In genomic region chr17:45247429-45248131, GRCh38 we compare ENCODE assay signal across 1 cellular context.
A peak's percentile ranks its signal among the peaks of the same experiment; 100 is the strongest.
TF ChIP-seq lines count a peak whose summit lies in the region.

No MANE protein-coding gene starts in this region.

TF ChIP-seq in HepG2, 621 proteins besides CTCF, POLR2A, EP300 and RAD21 (continued from another document and continues in another):
- TF ChIP-seq DPF2 (CRISPR knock-in tag; IDR thresholded peaks at IDR 0.05; ENCODE audit: borderline replicate concordance, low read depth), result no peak
- no peak for TF ChIP-seq ATF6 (CRISPR knock-in tag; conservative IDR thresholded peaks at IDR 0.05)
- no peak; the same call in none of the 2 replicates for TF ChIP-seq KMT2B (CRISPR knock-in tag; IDR thresholded peaks at IDR 0.05)
- TF ChIP-seq NR1H2 (CRISPR knock-in tag; IDR thresholded peaks at IDR 0.05; ENCODE audit: borderline replicate concordance, low read depth), result no peak
- 0 out of 2 replicates have a peak, but pooled peaks have one; percentile 8 for TF ChIP-seq ZNF782 (CRISPR knock-in tag; IDR thresholded peaks at IDR 0.05; ENCODE audit: borderline replicate concordance)
- peak; percentile 69; the same call in 1 of the 2 replicates for TF ChIP-seq ZBTB10 (CRISPR knock-in tag; IDR thresholded peaks at IDR 0.05; ENCODE audit: borderline replicate concordance)
- TF ChIP-seq ZNF274 (CRISPR knock-in tag; IDR thresholded peaks at IDR 0.05), result no peak; the same call in 1 of the 2 replicates
- no peak; the same call in 1 of the 2 replicates for TF ChIP-seq NFYC (CRISPR knock-in tag; IDR thresholded peaks at IDR 0.05)
- TF ChIP-seq SRSF4 (IDR thresholded peaks at IDR 0.05; ENCODE audit: low read depth, low read length, poor library complexity, severe bottlenecking), result no peak
- no peak for TF ChIP-seq ZSCAN22 (CRISPR knock-in tag; IDR thresholded peaks at IDR 0.05)
- TF ChIP-seq ATF7-NPFF (CRISPR knock-in tag; IDR thresholded peaks at IDR 0.05; ENCODE audit: low read depth), result 0 out of 2 replicates have a peak, but pooled peaks have one; percentile 45
- TF ChIP-seq NCOR1 (IDR thresholded peaks at IDR 0.05; ENCODE audit: borderline replicate concordance, low read length), result no peak
- peak; percentile 96 for TF ChIP-seq ZHX1 (CRISPR knock-in tag; IDR thresholded peaks at IDR 0.05; ENCODE audit: low read depth)
- no peak for TF ChIP-seq NR0B2 (CRISPR knock-in tag; IDR thresholded peaks at IDR 0.05)
- TF ChIP-seq ATF3 (CRISPR knock-in tag; IDR thresholded peaks at IDR 0.05), result no peak
- no peak for TF ChIP-seq THAP9 (CRISPR knock-in tag; IDR thresholded peaks at IDR 0.05; ENCODE audit: borderline replicate concordance)
- peak; percentile 64 for TF ChIP-seq HNRNPLL (IDR thresholded peaks at IDR 0.05; ENCODE audit: low read depth, low read length, poor library complexity, severe bottlenecking)
- no peak for TF ChIP-seq HNRNPH1 (optimal IDR thresholded peaks at IDR 0.05; ENCODE audit: low read depth, low read length)
- TF ChIP-seq FOXO1 (CRISPR knock-in tag; IDR thresholded peaks at IDR 0.05), result no peak
- TF ChIP-seq MNT (IDR thresholded peaks at IDR 0.05), result no peak
- no peak for TF ChIP-seq PAWR (CRISPR knock-in tag; IDR thresholded peaks at IDR 0.05; ENCODE audit: borderline replicate concordance)
- peak; percentile 55 for TF ChIP-seq IKZF5 (CRISPR knock-in tag; IDR thresholded peaks at IDR 0.05)
- TF ChIP-seq BATF2 (CRISPR knock-in tag; IDR thresholded peaks at IDR 0.05), result no peak
- no peak for TF ChIP-seq MTF2 (CRISPR knock-in tag; IDR thresholded peaks at IDR 0.05; ENCODE audit: borderline replicate concordance)
- TF ChIP-seq STAT6 (CRISPR knock-in tag; IDR thresholded peaks at IDR 0.05; ENCODE audit: borderline replicate concordance), result no peak
- TF ChIP-seq ZSCAN12 (CRISPR knock-in tag; IDR thresholded peaks at IDR 0.05), result no peak
- TF ChIP-seq ZNF441 (CRISPR knock-in tag; IDR thresholded peaks at IDR 0.05; ENCODE audit: borderline replicate concordance), result no peak
- no peak for TF ChIP-seq ZNF557 (CRISPR knock-in tag; IDR thresholded peaks at IDR 0.05)
- TF ChIP-seq TAF15 (IDR thresholded peaks at IDR 0.05; ENCODE audit: low read depth, low read length, poor library complexity, severe bottlenecking), result no peak
- TF ChIP-seq KLF11 (CRISPR knock-in tag; IDR thresholded peaks at IDR 0.05), result no peak
- peak; percentile 18 for TF ChIP-seq IKZF4 (CRISPR knock-in tag; IDR thresholded peaks at IDR 0.05; ENCODE audit: borderline replicate concordance, low read depth, not compliant biosample characterization)
- TF ChIP-seq HNF1A (IDR thresholded peaks at IDR 0.05; ENCODE audit: low read depth), result no peak
- no peak for TF ChIP-seq HNF1A (CRISPR knock-in tag; IDR thresholded peaks at IDR 0.05; ENCODE audit: borderline replicate concordance)
- TF ChIP-seq NCOA1 (CRISPR knock-in tag; IDR thresholded peaks at IDR 0.05), result no peak
